Comparison of ENCODE assay signal across 7 cellular contexts in genomic region chr10:43028143-43028542, GRCh38. TPM values are rescaled to one million over a fixed set of nuclear protein-coding genes. Genes with fewer than 3 reads are reported as not detected.
"Had no signal": no experiment of that assay in that cellular context is flagged by ENCODE, and none has a peak within 500 bp of the region (broad histone marks: within the 10 kb centered on the region; RNA-seq: fewer than 3 reads in every experiment).

No MANE protein-coding gene starts in this region.

- H3K4me1 Mint-ChIP-seq: IgD-negative memory B cell had no signal

- H3K9me3 ChIP-seq: HAP-1 had no signal

- H3K4me1 ChIP-seq: HAP-1 had no signal

- H3K4me3 ChIP-seq: GM23338, HAP-1 had no signal

- DNase-seq: HFFc6, KBM-7 had no signal

- H3K27ac Mint-ChIP-seq: GM23338, HFFc6, IgD-negative memory B cell had no signal

- ATAC-seq: GM23338, HCT116 had no signal

- H2AFZ ChIP-seq: GM23338 had no signal

- H3K4me3 Mint-ChIP-seq: HFFc6, IgD-negative memory B cell had no signal

- H3K36me3 ChIP-seq: HAP-1 had no signal

RNA-seq across cellular contexts. Expression of gene RET, which starts 48.7 kb away (rescaled TPM):
- total RNA-seq: HT-29 had no signal
